Comparison of ENCODE assay signal across 22 cellular contexts in genomic region chr12:65608319-65608916, GRCh38.
A peak's percentile ranks its signal among the peaks of the same experiment; 100 is the strongest.
DNase-seq lines count a peak whose midpoint lies in the region; ATAC-seq, FAIRE-seq and TF ChIP-seq lines count a peak whose summit lies in the region.
"Had no signal": no experiment of that assay in that cellular context is flagged by ENCODE, and none has a peak within 500 bp of the region (broad histone marks: within the 10 kb centered on the region; RNA-seq: fewer than 3 reads in every experiment).

No MANE protein-coding gene starts in this region.

- peaks cover 2% of the 10 kb centered on the region for H3K36me3 Mint-ChIP-seq in astrocyte (ENCODE audit: low read depth, unreplicated experiment)
- H3K36me3 Mint-ChIP-seq: brain; CD4-positive, CD25-positive, alpha-beta regulatory T cell had no signal

- H3K18ac ChIP-seq in IMR-90 (ENCODE audit: low read depth, low read length): peak overlapping the region; percentile 87; the same call in 1 of the 2 replicates

- BruUV-seq in IMR-90 (replicated peaks; lab: Mats Ljungman, UMichigan): no TSS peak

- CTCF ChIA-PET in AG04450 (lab: Charles Lee) (interaction anchor here (0.8 kb wide), 1 partner anchor 512 kb away, joined by 3 read pairs; no protein-coding TSS in a partner anchor), IMR-90 (lab: Yijun Ruan, JAX) (interaction anchor here (1.5 kb wide), 1 partner anchor 52 kb away, joined by 4 read pairs; no protein-coding TSS in a partner anchor)

- H3K14ac ChIP-seq in IMR-90 (replicated peaks; ENCODE audit: low read depth, low read length): peak overlapping the region; percentile 84

- DNase-seq in AG04450 (ENCODE audit: low read depth, low spot score) (no peak), IMR-90 (peak; percentile 47), astrocyte (ENCODE audit: low read depth) (peak; percentile 68), iris pigment epithelial cell (ENCODE audit: low read depth) (peak; percentile 78), kidney glomerular epithelial cell (lab: John Stamatoyannopoulos, UW) (no peak), UCSD-AML1 (lab: John Stamatoyannopoulos, UW; ENCODE audit: unreplicated experiment) (no peak)
- DNase-seq: ACHN; activated CD4-positive, CD25-positive, alpha-beta regulatory T cell; activated CD8-positive, alpha-beta T cell treated with anti-CD3 and anti-CD28 coated beads for 36 hours; activated naive CD4-positive, alpha-beta T cell treated with anti-CD3 and anti-CD28 coated beads, Interleukin-2, amount 50 U/mL, for 16 hours; activated T-cell treated with anti-CD3 and anti-CD28 coated beads, Interleukin-2, amount 50 U/mL, for 48 hours; CD4-positive, CD25-positive, alpha-beta regulatory T cell; DMS153; erythroblast; NCI-H1092; NCI-H524 had no signal

- no peak overlapping the region for H3K4me3 Mint-ChIP-seq in astrocyte (ENCODE audit: unreplicated experiment)
- H3K4me3 Mint-ChIP-seq: activated CD8-positive, alpha-beta T cell treated with anti-CD3 and anti-CD28 coated beads for 36 hours; brain; CD4-positive, CD25-positive, alpha-beta regulatory T cell had no signal

- peak overlapping the region; percentile 56 for H3K27ac Mint-ChIP-seq in astrocyte (ENCODE audit: unreplicated experiment)
- H3K27ac Mint-ChIP-seq: activated CD8-positive, alpha-beta T cell treated with anti-CD3 and anti-CD28 coated beads for 36 hours; CD4-positive, CD25-positive, alpha-beta regulatory T cell had no signal

- no peaks in the 10 kb centered on the region for H3K27me3 Mint-ChIP-seq in astrocyte (ENCODE audit: low read depth, unreplicated experiment)
- H3K27me3 Mint-ChIP-seq: CD4-positive, CD25-positive, alpha-beta regulatory T cell had no signal

- H2AFZ ChIP-seq in IMR-90 (replicated peaks; ENCODE audit: low read length, poor library complexity) (no peak overlapping the region), astrocyte (ENCODE audit: low read depth, low read length) (no peak overlapping the region)

- peak overlapping the region; percentile 70 for H4K91ac ChIP-seq in IMR-90 (ENCODE audit: insufficient read depth, low read depth, low read length)

- H3K9ac ChIP-seq in IMR-90 (ENCODE audit: low read depth, low read length) (no peak overlapping the region), astrocyte (ENCODE audit: low read length) (peak overlapping the region; percentile 32)
- H3K9ac ChIP-seq: KMS-11 had no signal

- dilution Hi-C loops in IMR-90 (cut with HindIII; ENCODE audit: low sequenced_read_pairs, unreplicated experiment): no loop called here

- H3K79me2 ChIP-seq in astrocyte (ENCODE audit: insufficient read depth, low read length): peaks cover 11% of the 10 kb centered on the region

- H3K4me1 ChIP-seq in IMR-90 (ENCODE audit: control insufficient read depth, insufficient read depth, low read length) (peaks cover 13% of the 10 kb centered on the region), astrocyte (ENCODE audit: insufficient read depth, low read length) (peaks cover 43% of the 10 kb centered on the region)

- in situ Hi-C loops in IMR-90 (cut with MboI; ENCODE audit: low sequenced_read_pairs): loop anchor here (10.0 kb wide), 1 partner anchor 216 kb away; the partner anchor contains the start of gene HMGA2

- H3K4me1 Mint-ChIP-seq in astrocyte (ENCODE audit: low read depth, unreplicated experiment): peaks cover 38% of the 10 kb centered on the region
- H3K4me1 Mint-ChIP-seq: CD4-positive, CD25-positive, alpha-beta regulatory T cell had no signal

- H2AK9ac ChIP-seq in IMR-90 (replicated peaks; ENCODE audit: low read depth, low read length, poor library complexity): peak overlapping the region; percentile 87

- peak overlapping the region; percentile 95; the same call in 1 of the 2 replicates for H2AK5ac ChIP-seq in IMR-90 (ENCODE audit: low read depth, low read length)

- H3K27me3 ChIP-seq in AG04450 (ENCODE audit: control insufficient read depth, insufficient read depth, low read length) (no peaks in the 10 kb centered on the region), IMR-90 (ENCODE audit: control insufficient read depth, insufficient read depth, low read length) (no peaks in the 10 kb centered on the region), astrocyte (ENCODE audit: insufficient read depth, low read length) (no peaks in the 10 kb centered on the region)
- H3K27me3 ChIP-seq: SJCRH30 had no signal

- H3K9me1 ChIP-seq in IMR-90 (ENCODE audit: insufficient read depth, low read length): peaks cover 4% of the 10 kb centered on the region; the same call in 1 of the 2 replicates

- peak overlapping the region; percentile 22 for H3K27ac ChIP-seq in AG04450 (ENCODE audit: low read depth, low read length)
- no peak overlapping the region; the same call in 1 of the 2 replicates for H3K27ac ChIP-seq in IMR-90 (ENCODE audit: insufficient read depth, low read length)
- peak overlapping the region; percentile 63 for H3K27ac ChIP-seq in astrocyte (ENCODE audit: low read depth, low read length)
- H3K27ac ChIP-seq: gastroesophageal sphincter, KMS-11 had no signal

- H3K79me1 ChIP-seq in IMR-90 (ENCODE audit: low read depth in 1 of 2, low read length in 2 of 2): peaks cover 16 to 42% of the 10 kb centered on the region in 2 experiments

- H4K8ac ChIP-seq in IMR-90 (ENCODE audit: low read depth in 2 of 2, low read length in 2 of 2): peak overlapping the region; percentile 30 to 77

- peak overlapping the region; percentile 98; the same call in 2 of the 3 replicates for H2BK15ac ChIP-seq in IMR-90 (ENCODE audit: low read depth, low read length)

- no peak for TF ChIP-seq POLR2A in IMR-90 (IDR thresholded peaks at IDR 0.05; ENCODE audit: low read depth, low read length)

- peak overlapping the region; percentile 94; the same call in 1 of the 2 replicates for H3K23ac ChIP-seq in IMR-90 (ENCODE audit: low read depth, low read length)

- ATAC-seq in IMR-90 (ENCODE audit: low read depth) (no peak), GM21576 (IDR thresholded peaks at IDR 0.05; ENCODE audit: unreplicated experiment) (no peak), GM21390 (IDR thresholded peaks at IDR 0.05; ENCODE audit: unreplicated experiment) (no peak)
- ATAC-seq: activated CD8-positive, alpha-beta T cell treated with anti-CD3 and anti-CD28 coated beads for 36 hours; gastroesophageal sphincter had no signal

- H2BK20ac ChIP-seq in IMR-90 (ENCODE audit: low read depth, low read length): peak overlapping the region; percentile 97

- H2BK5ac ChIP-seq in IMR-90 (ENCODE audit: low read depth, low read length, poor library complexity, severe bottlenecking): peak overlapping the region; percentile 97

- H3K4ac ChIP-seq in IMR-90 (ENCODE audit: low read depth, low read length): peak overlapping the region; percentile 89

- H4K5ac ChIP-seq in IMR-90 (ENCODE audit: low read depth, low read length): peak overlapping the region; percentile 88; the same call in 1 of the 2 replicates

- no peak for FAIRE-seq in astrocyte (lab: Jason Lieb, UNC)

- H4K20me1 ChIP-seq in IMR-90 (ENCODE audit: insufficient read depth, low read length) (no peaks in the 10 kb centered on the region), astrocyte (ENCODE audit: insufficient read depth, low read length) (no peaks in the 10 kb centered on the region)

- H3K36me3 ChIP-seq in IMR-90 (ENCODE audit: control insufficient read depth, insufficient read depth, low read length) (no peaks in the 10 kb centered on the region), astrocyte (ENCODE audit: insufficient read depth, low read length) (peaks cover 5% of the 10 kb centered on the region)
- H3K36me3 ChIP-seq: gastroesophageal sphincter had no signal

- peak overlapping the region; percentile 68 for H3K56ac ChIP-seq in IMR-90 (ENCODE audit: extremely low read depth, insufficient read depth, low read length)

- H3K9me3 Mint-ChIP-seq in astrocyte (ENCODE audit: unreplicated experiment): peaks cover 4% of the 10 kb centered on the region
- H3K9me3 Mint-ChIP-seq: activated CD8-positive, alpha-beta T cell treated with anti-CD3 and anti-CD28 coated beads for 36 hours had no signal

- no peak overlapping the region for H3K4me2 ChIP-seq in IMR-90 (ENCODE audit: low read depth, low read length)
- H3K4me2 ChIP-seq in astrocyte (ENCODE audit: low read length): no peak overlapping the region
- H3K4me2 ChIP-seq: KMS-11 had no signal

- no peak for TF ChIP-seq RAD21 in IMR-90 (IDR thresholded peaks at IDR 0.05; ENCODE audit: low read length)

- intact Hi-C loops in IMR-90 (cut with micrococcal nuclease): no loop called here

- H3K9me3 ChIP-seq in AG04450 (ENCODE audit: control insufficient read depth, insufficient read depth, low read length) (no peaks in the 10 kb centered on the region), IMR-90 (ENCODE audit: control insufficient read depth, insufficient read depth, low read length) (peaks cover 4% of the 10 kb centered on the region; the same call in 1 of the 2 replicates), astrocyte (ENCODE audit: insufficient read depth, low read depth, low read length) (no peaks in the 10 kb centered on the region)

- H3K4me3 ChIP-seq in AG04450 (ENCODE audit: low read depth, low read length) (no peak overlapping the region), IMR-90 (ENCODE audit: insufficient read depth, low read depth, low read length) (no peak overlapping the region), astrocyte (ENCODE audit: insufficient read depth, low read depth, low read length) (no peak overlapping the region)
- H3K4me3 ChIP-seq: gastroesophageal sphincter, SJCRH30 had no signal

- no peak for TF ChIP-seq CTCF in AG04450 (IDR thresholded peaks at IDR 0.05; ENCODE audit: low read depth, low read length)
- no peak for TF ChIP-seq CTCF in IMR-90 (conservative IDR thresholded peaks at IDR 0.05; ENCODE audit: low read depth, low read length)
- no peak for TF ChIP-seq CTCF in astrocyte (IDR thresholded peaks at IDR 0.05; ENCODE audit: insufficient read depth, low read depth, low read length)

- no CpG with 5 or more reads among the region's 2 CpGs for WGBS in IMR-90 (ENCODE audit: extremely low coverage in 2 of 2, insufficient read length in 1 of 2), 2 experiments

- POLR2A ChIA-PET in AG04450 (lab: Yijun Ruan, JAX): interaction anchor here (0.7 to 1.7 kb wide), 2 partner anchors 42 to 133 kb away, joined by 3 to 5 read pairs; no protein-coding TSS in a partner anchor
- POLR2A ChIA-PET in IMR-90 (lab: Charles Lee; ENCODE audit: unreplicated experiment): interaction anchor here (0.6 kb wide), 1 partner anchor 48 kb away, joined by 3 read pairs; no protein-coding TSS in a partner anchor

- H2BK120ac ChIP-seq in IMR-90 (ENCODE audit: low read depth, low read length): peak overlapping the region; percentile 94

TF ChIP-seq in IMR-90, 13 proteins besides CTCF, POLR2A, EP300 and RAD21:
- TF ChIP-seq MXI1 (IDR thresholded peaks at IDR 0.05; ENCODE audit: borderline replicate concordance, low read depth, low read length) (no peak), FOS (IDR thresholded peaks at IDR 0.05; ENCODE audit: low read depth, low read length) (no peak)

Comparison
In these comparisons a context has a peak if more than half of its experiments do, and no peak if none do; other contexts are left out.
1. DNase-seq: peak in IMR-90 (single experiment), astrocyte (single experiment) and iris pigment epithelial cell (single experiment); none in AG04450 (single experiment), kidney glomerular epithelial cell (single experiment) and UCSD-AML1 (single experiment).